8 cellular contexts compared by ENCODE assay signal in genomic region chr2:15058015-15058414, GRCh38.
DNase-seq lines count a peak whose midpoint lies in the region; ATAC-seq and TF ChIP-seq lines count a peak whose summit lies in the region.

No MANE protein-coding gene starts in this region.

- H3K4me2 ChIP-seq in SU-DHL-6 (ENCODE audit: low read depth, low read length, poor library complexity, severe bottlenecking) = no peak overlapping the region

- no peaks in the 10 kb centered on the region for H4K20me1 ChIP-seq in SU-DHL-6 (ENCODE audit: low read depth, low read length)

- peak; percentile 32 for TF ChIP-seq CTCF in SU-DHL-6 (IDR thresholded peaks at IDR 0.05; ENCODE audit: insufficient read depth, low read length, poor library complexity, severe bottlenecking)
- TF ChIP-seq CTCF in psoas muscle (IDR thresholded peaks at IDR 0.05) = peak; percentile 4

- peak; percentile 41 for DNase-seq in activated CD4-positive, alpha-beta T cell treated with anti-CD3 and anti-CD28 coated beads for 36 hours
- DNase-seq in activated CD4-positive, alpha-beta T cell treated with anti-CD3 and anti-CD28 coated beads for 1 hour = no peak
- DNase-seq in psoas muscle (no peak), activated gamma-delta T cell (lab: John Stamatoyannopoulos, UW) (no peak), H4 (ENCODE audit: low spot score) (no peak), KG1 (lab: John Stamatoyannopoulos, UW) (no peak)

- no peak overlapping the region for H3K9ac ChIP-seq in SU-DHL-6 (ENCODE audit: low read length)

- ATAC-seq in activated CD4-positive, alpha-beta T cell treated with anti-CD3 and anti-CD28 coated beads for 36 hours = peak; percentile 64
- ATAC-seq in HG02678 (IDR thresholded peaks at IDR 0.05; ENCODE audit: unreplicated experiment) (peak; percentile 56), psoas muscle (no peak)

- H2AFZ ChIP-seq in SU-DHL-6 (ENCODE audit: low read depth, low read length, severe bottlenecking) = no peak overlapping the region

- intact Hi-C loops in activated CD4-positive, alpha-beta T cell treated with anti-CD3 and anti-CD28 coated beads for 36 hours (cut with DNase I, micrococcal nuclease) = no loop called here
- intact Hi-C loops in psoas muscle (cut with DNase I) = no loop called here

- no peaks in the 10 kb centered on the region for H3K4me1 Mint-ChIP-seq in activated CD4-positive, alpha-beta T cell treated with anti-CD3 and anti-CD28 coated beads for 36 hours

- no peaks in the 10 kb centered on the region for H3K79me2 ChIP-seq in SU-DHL-6 (ENCODE audit: insufficient read depth, low read length)

- POLR2A ChIA-PET in activated CD4-positive, alpha-beta T cell treated with anti-CD3 and anti-CD28 coated beads for 36 hours (lab: Charles Lee) = no interaction called here

- H3K27me3 ChIP-seq in SU-DHL-6 (ENCODE audit: low read length) (no peaks in the 10 kb centered on the region), psoas muscle (ENCODE audit: insufficient read depth in 3 of 3, low read length in 2 of 3) (peaks cover 0 to 4% (median 0%) of the 10 kb centered on the region in 3 donors)

- H3K27me3 Mint-ChIP-seq in activated CD4-positive, alpha-beta T cell treated with anti-CD3 and anti-CD28 coated beads for 36 hours = peaks cover 14% of the 10 kb centered on the region

- H3K36me3 Mint-ChIP-seq in activated CD4-positive, alpha-beta T cell treated with anti-CD3 and anti-CD28 coated beads for 36 hours (ENCODE audit: low read depth) = no peaks in the 10 kb centered on the region

- no peak overlapping the region for H3K27ac Mint-ChIP-seq in activated CD4-positive, alpha-beta T cell treated with anti-CD3 and anti-CD28 coated beads for 36 hours

- no peaks in the 10 kb centered on the region for H3K9me2 ChIP-seq in SU-DHL-6 (replicated peaks; ENCODE audit: insufficient read depth, low read length)

- no peaks in the 10 kb centered on the region for H3F3A ChIP-seq in SU-DHL-6 (ENCODE audit: insufficient read depth)

- H3K36me3 ChIP-seq in SU-DHL-6 (ENCODE audit: low read length) = no peaks in the 10 kb centered on the region
- no peaks in the 10 kb centered on the region for H3K36me3 ChIP-seq in psoas muscle (ENCODE audit: insufficient read depth in 1 of 2, low read depth in 1 of 2)

- no peaks in the 10 kb centered on the region for H3K9me3 ChIP-seq in SU-DHL-6 (ENCODE audit: insufficient read depth, low read length)
- no peaks in the 10 kb centered on the region for H3K9me3 ChIP-seq in psoas muscle

- H3K27ac ChIP-seq in SU-DHL-6 (ENCODE audit: low read depth, low read length) = no peak overlapping the region
- no peak overlapping the region for H3K27ac ChIP-seq in psoas muscle

- WGBS in psoas muscle, 3 donors = 87 to 90% (median 88%) methylated on average over 5 of the region's 5 CpGs

- H3K4me1 ChIP-seq in psoas muscle = no peaks in the 10 kb centered on the region

- CTCF ChIA-PET in activated CD4-positive, alpha-beta T cell treated with anti-CD3 and anti-CD28 coated beads for 36 hours (lab: Charles Lee) = interaction anchor here (0.7 to 1.7 kb wide), 5 partner anchors 21 to 177 kb away, joined by 3 read pairs; no protein-coding TSS in a partner anchor

- H3K4me3 ChIP-seq in SU-DHL-6 (ENCODE audit: insufficient read depth, low read length, poor library complexity, severe bottlenecking) = no peak overlapping the region
- H3K4me3 ChIP-seq in psoas muscle = no peak overlapping the region

- H3K9me3 Mint-ChIP-seq in activated CD4-positive, alpha-beta T cell treated with anti-CD3 and anti-CD28 coated beads for 36 hours (ENCODE audit: low read depth) = no peaks in the 10 kb centered on the region

- H3K4me3 Mint-ChIP-seq in activated CD4-positive, alpha-beta T cell treated with anti-CD3 and anti-CD28 coated beads for 36 hours = no peak overlapping the region

Comparison
In these comparisons a context has a peak if more than half of its experiments do, and no peak if none do; other contexts are left out.
1. ATAC-seq: peak in activated CD4-positive, alpha-beta T cell treated with anti-CD3 and anti-CD28 coated beads for 36 hours (single experiment) and HG02678 (single experiment); none in psoas muscle (0 of 4).